Comparison of ENCODE assay signal across 11 cellular contexts in the genomic region with DNA sequence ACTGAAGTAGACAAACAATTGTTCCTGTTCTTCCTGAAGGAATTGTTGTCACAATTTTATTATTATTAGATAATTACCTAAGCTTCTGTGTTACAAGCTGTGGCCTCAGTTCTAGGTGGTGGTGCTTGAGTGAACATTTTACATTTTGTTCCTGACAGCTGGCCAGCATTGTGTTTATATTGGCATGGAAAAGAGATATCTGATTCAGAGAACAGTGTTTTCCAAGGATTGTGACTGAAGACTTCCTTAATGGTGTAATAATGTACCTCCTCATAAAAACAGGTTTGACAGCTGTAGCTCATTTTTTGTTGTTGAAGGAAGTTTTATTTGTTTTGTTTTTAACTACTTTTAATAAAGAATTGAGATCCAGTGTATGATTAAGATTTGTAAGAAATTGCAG.
DNase-seq lines count a peak whose midpoint lies in the region; ATAC-seq and TF ChIP-seq lines count a peak whose summit lies in the region.
"Had no signal": no experiment of that assay in that cellular context is flagged by ENCODE, and none has a peak within 500 bp of the region (broad histone marks: within the 10 kb centered on the region; RNA-seq: fewer than 3 reads in every experiment).

No MANE protein-coding gene starts in this region.

- peaks cover 2% of the 10 kb centered on the region for H3K4me1 Mint-ChIP-seq in progenitor cell of endocrine pancreas (ENCODE audit: low read depth)

- CTCF ChIA-PET in mammary epithelial cell (lab: Charles Lee; ENCODE audit: low non-redundant PET): interaction anchor here (0.6 to 0.7 kb wide), 3 partner anchors 67 to 570 kb away, joined by 3 to 13 read pairs (median 6); no protein-coding TSS in a partner anchor

- no peak overlapping the region for H3K4me3 Mint-ChIP-seq in progenitor cell of endocrine pancreas (ENCODE audit: low read depth)

- H4K20me1 ChIP-seq in mammary epithelial cell (ENCODE audit: insufficient read depth, low read length): no peaks in the 10 kb centered on the region

- H3K36me3 Mint-ChIP-seq in progenitor cell of endocrine pancreas (ENCODE audit: insufficient read depth): peaks cover 20% of the 10 kb centered on the region

- H3K27ac ChIP-seq in mammary epithelial cell (ENCODE audit: insufficient read depth, low read depth, low read length) (peak overlapping the region; percentile 50), left lung (peak overlapping the region in 1 of 2 donors; percentile 42)

- no peaks in the 10 kb centered on the region for H3K9me3 ChIP-seq in mammary epithelial cell (replicated peaks; ENCODE audit: insufficient read depth, low read length)
- no peaks in the 10 kb centered on the region for H3K9me3 ChIP-seq in left lung

- H3K27me3 Mint-ChIP-seq in progenitor cell of endocrine pancreas: no peaks in the 10 kb centered on the region
- H3K27me3 Mint-ChIP-seq: naive thymus-derived CD8-positive, alpha-beta T cell had no signal

- H3K4me3 ChIP-seq in AG10803 (ENCODE audit: low read length) (no peak overlapping the region), mammary epithelial cell (replicated peaks in 1 of 3; ENCODE audit: insufficient read depth in 1 of 3, low read depth in 2 of 3, low read length in 3 of 3) (no peak overlapping the region), left lung (no peak overlapping the region)

- H3K9ac ChIP-seq in mammary epithelial cell (ENCODE audit: insufficient read depth, low read length): no peak overlapping the region

- ATAC-seq in left lung: peak; percentile 72
- no peak for ATAC-seq in HG02870 (IDR thresholded peaks at IDR 0.05; ENCODE audit: unreplicated experiment)
- ATAC-seq: naive thymus-derived CD8-positive, alpha-beta T cell had no signal

- BruUV-seq in mammary epithelial cell (replicated peaks; lab: Mats Ljungman, UMichigan): no TSS peak

- peak overlapping the region; percentile 69 for H3K4me2 ChIP-seq in mammary epithelial cell (ENCODE audit: insufficient read depth, low read depth, low read length)

- intact Hi-C loops in mammary epithelial cell (cut with micrococcal nuclease) (loop anchor here (2.0 to 5.0 kb wide), 3 partner anchors 96 to 349 kb away; partner anchors contain the start of genes EPB41L5, PTPN4 and TMEM185B), left lung (cut with DNase I) (no loop called here)

- H3K36me3 ChIP-seq in mammary epithelial cell (ENCODE audit: insufficient read depth, low read length) (no peaks in the 10 kb centered on the region), left lung (no peaks in the 10 kb centered on the region)

- no peaks in the 10 kb centered on the region for H3K9me3 Mint-ChIP-seq in progenitor cell of endocrine pancreas (ENCODE audit: low read depth)

- H3K27ac Mint-ChIP-seq in progenitor cell of endocrine pancreas: no peak overlapping the region

- in situ Hi-C loops in mammary epithelial cell (cut with MboI; ENCODE audit: low sequenced_read_pairs in 2 of 2): no loop called here

- DNase-seq in AG10803 (ENCODE audit: low read depth) (peak; percentile 56), NCI-H1092 treated with DMSO at 0.1 percent for 48 hours (lab: John Stamatoyannopoulos, UW) (peak; percentile 83), mammary epithelial cell (peak; percentile 81), left lung (no peak), progenitor cell of endocrine pancreas (ENCODE audit: low spot score, unreplicated experiment) (no peak), mesenteric fat pad (ENCODE audit: low spot score) (no peak), NCI-H2107 (lab: John Stamatoyannopoulos, UW) (no peak)
- DNase-seq: activated naive CD4-positive, alpha-beta T cell; naive thymus-derived CD8-positive, alpha-beta T cell; OCI-M1 had no signal

- H3K27me3 ChIP-seq in mammary epithelial cell (ENCODE audit: insufficient read depth, low read length): no peaks in the 10 kb centered on the region
- H3K27me3 ChIP-seq in left lung: no peaks in the 10 kb centered on the region

- no peaks in the 10 kb centered on the region for H3K79me2 ChIP-seq in mammary epithelial cell (ENCODE audit: insufficient read depth, low read length)

- dilution Hi-C loops in mammary epithelial cell (cut with HindIII; ENCODE audit: low sequenced_read_pairs): loop anchor here (5.0 kb wide), 1 partner anchor 59 kb away; no protein-coding TSS in a partner anchor

- no peak overlapping the region for H2AFZ ChIP-seq in mammary epithelial cell (ENCODE audit: low read depth, low read length)

- H3K4me1 ChIP-seq in mammary epithelial cell (ENCODE audit: insufficient read depth, low read length) (peaks cover 33% of the 10 kb centered on the region), left lung (peaks cover 18 to 41% of the 10 kb centered on the region in 2 donors)

- TF ChIP-seq CTCF in AG10803 (conservative IDR thresholded peaks at IDR 0.05; ENCODE audit: low read length) (no peak), mammary epithelial cell (conservative IDR thresholded peaks at IDR 0.05 in 1 of 2, IDR thresholded peaks at IDR 0.05 in 1 of 2; ENCODE audit: extremely low read depth in 1 of 2, insufficient read depth in 1 of 2, low read depth in 1 of 2, low read length in 2 of 2) (no peak), left lung (IDR thresholded peaks at IDR 0.05) (no peak), progenitor cell of endocrine pancreas (IDR thresholded peaks at IDR 0.05; ENCODE audit: unreplicated experiment) (no peak)

Comparison
In these comparisons a context has a peak if more than half of its experiments do, and no peak if none do; other contexts are left out.
1. DNase-seq: peak in AG10803 (single experiment), NCI-H1092 treated with DMSO at 0.1 percent for 48 hours (single experiment) and mammary epithelial cell (single experiment); none in left lung (0 of 2), progenitor cell of endocrine pancreas (single experiment), mesenteric fat pad (single experiment) and NCI-H2107 (single experiment).